In genomic region chr9:133589454-133590227, GRCh38 we compare ENCODE assay signal across 1 cellular context.
A peak's percentile ranks its signal among the peaks of the same experiment; 100 is the strongest.
TF ChIP-seq lines count a peak whose summit lies in the region.

No MANE protein-coding gene starts in this region.

TF ChIP-seq in K562, 482 proteins besides CTCF, POLR2A, EP300 and RAD21:
- TF ChIP-seq BCLAF1 (IDR thresholded peaks at IDR 0.05; ENCODE audit: borderline replicate concordance in 1 of 2, control insufficient read depth in 1 of 2, low read depth in 2 of 2, low read length in 1 of 2) (no peak), CBX1 (IDR thresholded peaks at IDR 0.05; ENCODE audit: low read depth) (peak; percentile 83), HNRNPK (IDR thresholded peaks at IDR 0.05; ENCODE audit: low read depth, low read length, poor library complexity, severe bottlenecking) (peak; percentile 33), CTCFL (IDR thresholded peaks at IDR 0.05; ENCODE audit: borderline replicate concordance, insufficient read depth, low read depth, low read length, poor library complexity, severe bottlenecking) (peak; percentile 88), ZKSCAN1 (IDR thresholded peaks at IDR 0.05; ENCODE audit: low read depth, low read length) (peak; percentile 100), SMC3 (conservative IDR thresholded peaks at IDR 0.05; ENCODE audit: insufficient read depth, low read depth, low read length) (0 out of 2 replicates have a peak, but pooled peaks have one; percentile 29), GABPB2 (CRISPR knock-in tag; conservative IDR thresholded peaks at IDR 0.05) (no peak), PCBP1 (IDR thresholded peaks at IDR 0.05; ENCODE audit: low read depth, low read length, poor library complexity, severe bottlenecking) (peak; percentile 66), SP2 (IDR thresholded peaks at IDR 0.05; ENCODE audit: extremely low read depth, low read depth, low read length, poor library complexity, severe bottlenecking) (peak; percentile 36), CBX3 (IDR thresholded peaks at IDR 0.05; ENCODE audit: borderline replicate concordance in 1 of 2, low read length in 2 of 2) (peak in 1 of 2 experiments; percentile 33; a peak in 1 of 3 replicates), KLF10 (CRISPR knock-in tag; IDR thresholded peaks at IDR 0.05) (no peak), DIDO1 (tag; IDR thresholded peaks at IDR 0.05; ENCODE audit: low read depth) (0 out of 2 replicates have a peak, but pooled peaks have one; percentile 22)
TF ChIP-seq in K562: peak in this region for 9.
